1 cellular context compared by ENCODE assay signal in genomic region chr1:101278238-101278637, GRCh38.
TF ChIP-seq lines count a peak whose summit lies in the region.

No MANE protein-coding gene starts in this region.

TF ChIP-seq in SK-N-SH, 30 proteins besides CTCF, POLR2A, EP300 and RAD21:
- TF ChIP-seq TAF1 (IDR thresholded peaks at IDR 0.05; ENCODE audit: borderline replicate concordance, low read depth, low read length) = no peak
- no peak for TF ChIP-seq USF1 (IDR thresholded peaks at IDR 0.05; ENCODE audit: borderline replicate concordance, low read depth)
- TF ChIP-seq SIN3A (IDR thresholded peaks at IDR 0.05; ENCODE audit: borderline replicate concordance, low read depth, low read length) = no peak
- TF ChIP-seq RCOR1 (IDR thresholded peaks at IDR 0.05; ENCODE audit: low read length) = no peak
- no peak for TF ChIP-seq USF2 (IDR thresholded peaks at IDR 0.05; ENCODE audit: borderline replicate concordance, low read depth, low read length)
- TF ChIP-seq YY1 (IDR thresholded peaks at IDR 0.05; ENCODE audit: low read depth) = no peak
- TF ChIP-seq MAX (IDR thresholded peaks at IDR 0.05; ENCODE audit: low read depth) = no peak
- no peak for TF ChIP-seq MEF2A (IDR thresholded peaks at IDR 0.05; ENCODE audit: borderline replicate concordance, low read depth)
- no peak for TF ChIP-seq IRF3 (IDR thresholded peaks at IDR 0.05; ENCODE audit: low read depth, low read length)
- TF ChIP-seq EZH2phosphoT487 (IDR thresholded peaks at IDR 0.05; ENCODE audit: borderline replicate concordance, low read depth) = no peak
- no peak for TF ChIP-seq RFX5 (IDR thresholded peaks at IDR 0.05; ENCODE audit: low read length)
- TF ChIP-seq JUND (IDR thresholded peaks at IDR 0.05) = no peak
- TF ChIP-seq FOSL2 (IDR thresholded peaks at IDR 0.05; ENCODE audit: borderline replicate concordance, low read depth) = no peak
- TF ChIP-seq CHD2 (IDR thresholded peaks at IDR 0.05; ENCODE audit: low read length, partially characterized antibody) = no peak
- no peak for TF ChIP-seq TEAD4 (IDR thresholded peaks at IDR 0.05; ENCODE audit: borderline replicate concordance, insufficient read depth)
- no peak for TF ChIP-seq FOXM1 (IDR thresholded peaks at IDR 0.05; ENCODE audit: low read depth)
- TF ChIP-seq REST (IDR thresholded peaks at IDR 0.05; ENCODE audit: low read depth, low read length) = no peak
